In genomic region chr20:1204547-1204946, GRCh38 we compare ENCODE assay signal across 2 cellular contexts.
A peak's percentile ranks its signal among the peaks of the same experiment; 100 is the strongest.
TF ChIP-seq lines count a peak whose summit lies in the region.

No MANE protein-coding gene starts in this region.

TF ChIP-seq in HEK293, 187 proteins besides CTCF, POLR2A, EP300 and RAD21:
- TF ChIP-seq ZNF138 (tag by site-specific recombination; IDR thresholded peaks at IDR 0.05; ENCODE audit: borderline replicate concordance) (no peak), ZNF148 (tag by site-specific recombination; IDR thresholded peaks at IDR 0.05; ENCODE audit: borderline replicate concordance) (no peak), ZNF16 (tag by site-specific recombination; IDR thresholded peaks at IDR 0.05; ENCODE audit: low read depth) (no peak), ZNF488 (tag by site-specific recombination; IDR thresholded peaks at IDR 0.05) (no peak), ZIC2 (tag by site-specific recombination; IDR thresholded peaks at IDR 0.05) (peak; percentile 25; the same call in 1 of the 2 replicates)

TF ChIP-seq in H1, 55 proteins besides CTCF, POLR2A, EP300 and RAD21:
- no peak for TF ChIP-seq JUND (IDR thresholded peaks at IDR 0.05; ENCODE audit: low read length)
- no peak for TF ChIP-seq CHD2 (IDR thresholded peaks at IDR 0.05; ENCODE audit: low read length)
- TF ChIP-seq SP1 (IDR thresholded peaks at IDR 0.05; ENCODE audit: low read depth, low read length) = no peak
- TF ChIP-seq SIX5 (IDR thresholded peaks at IDR 0.05; ENCODE audit: low read depth, low read length) = no peak
